ENCODE assay signal across 24 cellular contexts in genomic region chr1:220374449-220374848, GRCh38.
"Had no signal": no experiment of that assay in that cellular context is flagged by ENCODE, and none has a peak within 500 bp of the region (broad histone marks: within the 10 kb centered on the region; RNA-seq: fewer than 3 reads in every experiment).

No MANE protein-coding gene starts in this region.

- H3K27me3 Mint-ChIP-seq: type B pancreatic cell had no signal

- H2AFZ ChIP-seq: hepatocyte had no signal

- H3K4me1 ChIP-seq: tibial artery, uterus had no signal

- H3K36me3 ChIP-seq: left ventricle myocardium inferior, ovary, spleen, suprapubic skin, thoracic aorta, tibial artery, uterus had no signal

- FAIRE-seq: small intestine had no signal

- H3K79me2 ChIP-seq: hepatocyte had no signal

- H3K27ac Mint-ChIP-seq: mesothelial cell of epicardium; naive B cell; natural killer cell treated with Interleukin-12 subunit alpha and Interleukin-12 subunit beta and Interleukin-15 and Interleukin-18, amount 100 ng/mL, for 72 hours; progenitor cell of endocrine pancreas; stimulated activated effector memory CD8-positive, alpha-beta T cell treated with anti-CD3 and anti-CD28 coated beads, Interleukin-12 subunit alpha, Interleukin-12 subunit beta, amount 100 ng/mL, for 72 hours; stimulated activated naive CD8-positive, alpha-beta T cell treated with anti-CD3 and anti-CD28 coated beads, Interleukin-15, Interleukin-2, amounts not matched to agents 100 ng/mL and 50 ng/mL, for 24 hours; type B pancreatic cell had no signal

- H3K4me3 ChIP-seq: hepatocyte, left ventricle myocardium inferior, lung, ovary, spleen, suprapubic skin, thoracic aorta, tibial artery, uterus had no signal

- H3K4me2 ChIP-seq: hepatocyte had no signal

- H3K9me3 ChIP-seq: left ventricle myocardium inferior, ovary, spleen, suprapubic skin, thoracic aorta, tibial artery, uterus had no signal

- DNase-seq: islet precursor cell; left ventricle myocardium inferior; mesendoderm; naive B cell; ovary; retina; right cardiac atrium; small intestine; spleen; stimulated activated CD4-positive, alpha-beta T cell treated with anti-CD3 and anti-CD28 coated beads, Interleukin-4, amount 100 ng/mL, for 24 hours; stimulated activated naive CD4-positive, alpha-beta T cell; tibial artery; uterus had no signal

- H3K36me3 Mint-ChIP-seq: mesothelial cell of epicardium; naive B cell; natural killer cell treated with Interleukin-12 subunit alpha and Interleukin-12 subunit beta and Interleukin-15 and Interleukin-18, amount 100 ng/mL, for 72 hours; type B pancreatic cell had no signal

- H3K4me3 Mint-ChIP-seq: mesothelial cell of epicardium; naive B cell; natural killer cell treated with Interleukin-12 subunit alpha and Interleukin-12 subunit beta and Interleukin-15 and Interleukin-18, amount 100 ng/mL, for 72 hours; stimulated activated effector memory CD8-positive, alpha-beta T cell treated with anti-CD3 and anti-CD28 coated beads, Interleukin-12 subunit alpha, Interleukin-12 subunit beta, amount 100 ng/mL, for 72 hours; stimulated activated naive CD8-positive, alpha-beta T cell treated with anti-CD3 and anti-CD28 coated beads, Interleukin-15, Interleukin-2, amounts not matched to agents 100 ng/mL and 50 ng/mL, for 24 hours; type B pancreatic cell had no signal

- H3K9me3 Mint-ChIP-seq: natural killer cell treated with Interleukin-12 subunit alpha and Interleukin-12 subunit beta and Interleukin-15 and Interleukin-18, amount 100 ng/mL, for 72 hours; stimulated activated effector memory CD8-positive, alpha-beta T cell treated with anti-CD3 and anti-CD28 coated beads, Interleukin-12 subunit alpha, Interleukin-12 subunit beta, amount 100 ng/mL, for 72 hours; stimulated activated naive CD8-positive, alpha-beta T cell treated with anti-CD3 and anti-CD28 coated beads, Interleukin-15, Interleukin-2, amounts not matched to agents 100 ng/mL and 50 ng/mL, for 24 hours had no signal

- H3K27me3 ChIP-seq: hepatocyte, ovary, suprapubic skin, tibial artery, uterus had no signal

- H3K27ac ChIP-seq: hepatocyte, left ventricle myocardium inferior, ovary, spleen, suprapubic skin, thoracic aorta, tibial artery, uterus had no signal

- H3K4me1 Mint-ChIP-seq: naive B cell; stimulated activated effector memory CD8-positive, alpha-beta T cell treated with anti-CD3 and anti-CD28 coated beads, Interleukin-12 subunit alpha, Interleukin-12 subunit beta, amount 100 ng/mL, for 72 hours had no signal

- ATAC-seq: natural killer cell treated with Interleukin-12 subunit alpha and Interleukin-12 subunit beta and Interleukin-15 and Interleukin-18, amount 100 ng/mL, for 72 hours; right cardiac atrium; sciatic nerve; stimulated activated effector memory CD8-positive, alpha-beta T cell treated with anti-CD3 and anti-CD28 coated beads, Interleukin-12 subunit alpha, Interleukin-12 subunit beta, amount 100 ng/mL, for 72 hours had no signal
